ENCODE assay signal across 15 cellular contexts in the genomic region with DNA sequence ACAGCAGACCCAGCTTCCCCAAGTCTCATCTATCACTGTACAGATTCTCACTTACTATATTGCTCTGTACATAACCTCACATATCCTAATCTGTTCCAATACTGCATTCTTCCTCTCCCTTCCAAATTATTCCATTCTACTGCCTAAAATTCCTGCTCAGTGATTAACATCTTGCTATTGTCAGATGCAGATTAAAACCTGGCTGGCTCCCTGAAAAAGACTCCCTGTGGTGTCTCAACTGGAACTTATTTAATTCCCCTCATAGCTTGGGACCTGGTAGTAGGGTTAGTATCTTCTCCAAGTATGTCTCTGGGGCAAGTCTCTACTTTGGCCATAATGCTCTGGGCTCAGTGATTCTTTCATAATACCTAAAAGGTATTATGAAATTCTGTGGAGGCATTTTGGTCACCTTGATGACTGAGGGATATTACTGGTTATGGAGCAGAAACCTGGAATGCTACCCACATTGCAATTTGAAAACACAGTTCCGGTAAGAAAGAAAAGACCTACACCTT. TPM values are rescaled to one million over a fixed set of nuclear protein-coding genes. Genes with fewer than 3 reads are reported as not detected.
DNase-seq lines count a peak whose midpoint lies in the region; FAIRE-seq and TF ChIP-seq lines count a peak whose summit lies in the region.
"Had no signal": no experiment of that assay in that cellular context is flagged by ENCODE, and none has a peak within 500 bp of the region (broad histone marks: within the 10 kb centered on the region; RNA-seq: fewer than 3 reads in every experiment).

No MANE protein-coding gene starts in this region.

- H3K4me1 Mint-ChIP-seq in H9, result peaks cover 31 to 39% of the 10 kb centered on the region in 2 experiments
- peaks cover 16% of the 10 kb centered on the region for H3K4me1 Mint-ChIP-seq in astrocyte (ENCODE audit: low read depth, unreplicated experiment)
- H3K4me1 Mint-ChIP-seq in activated CD4-positive, alpha-beta T cell treated with anti-CD3 and anti-CD28 coated beads, Interleukin-2, amount 10 ng/mL, durations not matched to agents 24 days and 14 days, result no peaks in the 10 kb centered on the region
- no peaks in the 10 kb centered on the region for H3K4me1 Mint-ChIP-seq in activated CD4-positive, alpha-beta T cell treated with anti-CD3 and anti-CD28 coated beads, Interleukin-2, amount 10 ng/mL, durations not matched to agents 7 days and 5 days
- H3K4me1 Mint-ChIP-seq: activated naive CD8-positive, alpha-beta T cell treated with anti-CD3 and anti-CD28 coated beads, Interleukin-2, amount 50 U/mL, for 24 hours; CD4-positive, CD25-positive, alpha-beta regulatory T cell; nephron progenitor cell had no signal

- peak; percentile 41 for FAIRE-seq in astrocyte (lab: Jason Lieb, UNC)

- no peak overlapping the region for H3K4me2 ChIP-seq in H9 (ENCODE audit: insufficient read depth, insufficient read length, low read length)
- no peak overlapping the region for H3K4me2 ChIP-seq in astrocyte (ENCODE audit: low read length)
- H3K4me2 ChIP-seq: SK-N-SH had no signal

- H2BK5ac ChIP-seq in H9 (ENCODE audit: insufficient read length, low read length), result no peak overlapping the region

- H3K9me3 Mint-ChIP-seq in H9 (no peaks in the 10 kb centered on the region), astrocyte (ENCODE audit: unreplicated experiment) (no peaks in the 10 kb centered on the region)
- no peaks in the 10 kb centered on the region for H3K9me3 Mint-ChIP-seq in activated CD4-positive, alpha-beta T cell treated with anti-CD3 and anti-CD28 coated beads, Interleukin-2, amount 10 ng/mL, durations not matched to agents 24 days and 14 days
- H3K9me3 Mint-ChIP-seq in activated CD4-positive, alpha-beta T cell treated with anti-CD3 and anti-CD28 coated beads, Interleukin-2, amount 10 ng/mL, durations not matched to agents 7 days and 5 days, result no peaks in the 10 kb centered on the region
- H3K9me3 Mint-ChIP-seq: activated naive CD8-positive, alpha-beta T cell treated with anti-CD3 and anti-CD28 coated beads, Interleukin-2, amount 50 U/mL, for 24 hours; nephron progenitor cell had no signal

- H3K9ac ChIP-seq in H9 (ENCODE audit: extremely low read depth, insufficient read length, low read length), result no peak overlapping the region
- no peak overlapping the region for H3K9ac ChIP-seq in astrocyte (ENCODE audit: low read length)
- H3K9ac ChIP-seq: SK-N-SH had no signal

- H3K27ac ChIP-seq in H9 (ENCODE audit: insufficient read length, low read depth, low read length), result no peak overlapping the region
- H3K27ac ChIP-seq in astrocyte (ENCODE audit: low read depth, low read length), result peak overlapping the region; percentile 0

- H3K4me3 Mint-ChIP-seq in H9 (no peak overlapping the region), astrocyte (ENCODE audit: unreplicated experiment) (no peak overlapping the region)
- H3K4me3 Mint-ChIP-seq in activated CD4-positive, alpha-beta T cell treated with anti-CD3 and anti-CD28 coated beads, Interleukin-2, amount 10 ng/mL, durations not matched to agents 24 days and 14 days, result no peak overlapping the region
- H3K4me3 Mint-ChIP-seq in activated CD4-positive, alpha-beta T cell treated with anti-CD3 and anti-CD28 coated beads, Interleukin-2, amount 10 ng/mL, durations not matched to agents 7 days and 5 days, result no peak overlapping the region
- H3K4me3 Mint-ChIP-seq: activated naive CD8-positive, alpha-beta T cell treated with anti-CD3 and anti-CD28 coated beads, Interleukin-2, amount 50 U/mL, for 24 hours; CD4-positive, CD25-positive, alpha-beta regulatory T cell; nephron progenitor cell had no signal

- intact Hi-C loops in activated CD4-positive, alpha-beta T cell treated with anti-CD3 and anti-CD28 coated beads, Interleukin-2, amount 10 ng/mL, durations not matched to agents 24 days and 14 days (cut with micrococcal nuclease), result no loop called here

- peaks cover 6% of the 10 kb centered on the region for H3K79me1 ChIP-seq in H9 (ENCODE audit: insufficient read depth, low read depth, low read length, poor library complexity, severe bottlenecking)

- H2BK120ac ChIP-seq in H9 (ENCODE audit: low read depth, low read length, poor library complexity, severe bottlenecking), result no peak overlapping the region

- no peak overlapping the region for H3K18ac ChIP-seq in H9 (ENCODE audit: insufficient read length, low read depth, low read length)

- POLR2A ChIA-PET in activated CD4-positive, alpha-beta T cell treated with anti-CD3 and anti-CD28 coated beads, Interleukin-2, amount 10 ng/mL, durations not matched to agents 7 days and 5 days (lab: Charles Lee), result no interaction called here

- H4K91ac ChIP-seq in H9 (ENCODE audit: insufficient read length, low read depth, low read length), result no peak overlapping the region

- no CpG with 5 or more reads among the region's 1 CpG for WGBS in H9 (ENCODE audit: extremely low coverage, insufficient read length, low lambda C conversion rate)

- no peaks in the 10 kb centered on the region for H3K23me2 ChIP-seq in H9 (ENCODE audit: insufficient read length, low read depth, low read length, poor library complexity, severe bottlenecking)

- H3K9me3 ChIP-seq in H9 (ENCODE audit: control insufficient read depth, low read depth, low read length), result no peaks in the 10 kb centered on the region
- H3K9me3 ChIP-seq in astrocyte (ENCODE audit: insufficient read depth, low read depth, low read length), result no peaks in the 10 kb centered on the region
- H3K9me3 ChIP-seq: SK-N-SH had no signal

- no peak overlapping the region for H3K56ac ChIP-seq in H9 (ENCODE audit: insufficient read length, low read depth, low read length)

- no peak overlapping the region for H3T11ph ChIP-seq in H9 (ENCODE audit: low read length)

- H2AFZ ChIP-seq in H9 (ENCODE audit: low read length) (no peak overlapping the region), astrocyte (ENCODE audit: low read depth, low read length) (no peak overlapping the region)

- H3K27me3 ChIP-seq in H9 (ENCODE audit: insufficient read depth, low read length) (no peaks in the 10 kb centered on the region), astrocyte (ENCODE audit: insufficient read depth, low read length) (no peaks in the 10 kb centered on the region)

- H3K14ac ChIP-seq in H9 (ENCODE audit: insufficient read depth, low read length), result no peak overlapping the region

- H2BK12ac ChIP-seq in H9 (ENCODE audit: insufficient read length, low read depth, low read length), result no peak overlapping the region

- H4K20me1 ChIP-seq in H9 (ENCODE audit: control insufficient read depth, insufficient read depth, insufficient read length) (no peaks in the 10 kb centered on the region), astrocyte (ENCODE audit: insufficient read depth, low read length) (peaks cover 58% of the 10 kb centered on the region)

- H3K36me3 ChIP-seq in astrocyte (ENCODE audit: insufficient read depth, low read length), result no peaks in the 10 kb centered on the region

- H3K36me3 Mint-ChIP-seq in H9 (ENCODE audit: insufficient read depth in 1 of 3, low read depth in 3 of 3) (no peaks in the 10 kb centered on the region; a peak in 2 of 7 replicates), astrocyte (ENCODE audit: low read depth, unreplicated experiment) (peaks cover under 1% of the 10 kb centered on the region)
- no peaks in the 10 kb centered on the region for H3K36me3 Mint-ChIP-seq in activated CD4-positive, alpha-beta T cell treated with anti-CD3 and anti-CD28 coated beads, Interleukin-2, amount 10 ng/mL, durations not matched to agents 24 days and 14 days (ENCODE audit: low read depth)
- no peaks in the 10 kb centered on the region for H3K36me3 Mint-ChIP-seq in activated CD4-positive, alpha-beta T cell treated with anti-CD3 and anti-CD28 coated beads, Interleukin-2, amount 10 ng/mL, durations not matched to agents 7 days and 5 days (ENCODE audit: low read depth)
- H3K36me3 Mint-ChIP-seq: CD4-positive, CD25-positive, alpha-beta regulatory T cell had no signal

- H2BK20ac ChIP-seq in H9 (ENCODE audit: low read depth, low read length, poor library complexity, severe bottlenecking), result no peak overlapping the region

- H3K4ac ChIP-seq in H9 (ENCODE audit: low read depth, low read length), result no peak overlapping the region

- H2BK15ac ChIP-seq in H9 (ENCODE audit: low read depth, low read length), result no peak overlapping the region

- no peak overlapping the region for H4K5ac ChIP-seq in H9 (ENCODE audit: insufficient read length, low read depth, low read length)

- H2AK5ac ChIP-seq in H9 (ENCODE audit: insufficient read length, low read length), result no peak overlapping the region

- H3K4me3 ChIP-seq in astrocyte (ENCODE audit: insufficient read depth, low read depth, low read length) (no peak overlapping the region), fibroblast of villous mesenchyme (ENCODE audit: low read depth, low read length) (no peak overlapping the region)

- H3K27ac Mint-ChIP-seq in H9 (peak overlapping the region in 2 of 3 experiments; percentile 9 to 68; a peak in 4 of 7 replicates), astrocyte (ENCODE audit: unreplicated experiment) (no peak overlapping the region)
- H3K27ac Mint-ChIP-seq in activated CD4-positive, alpha-beta T cell treated with anti-CD3 and anti-CD28 coated beads, Interleukin-2, amount 10 ng/mL, durations not matched to agents 24 days and 14 days, result no peak overlapping the region
- no peak overlapping the region for H3K27ac Mint-ChIP-seq in activated CD4-positive, alpha-beta T cell treated with anti-CD3 and anti-CD28 coated beads, Interleukin-2, amount 10 ng/mL, durations not matched to agents 7 days and 5 days
- H3K27ac Mint-ChIP-seq: activated naive CD8-positive, alpha-beta T cell treated with anti-CD3 and anti-CD28 coated beads, Interleukin-2, amount 50 U/mL, for 24 hours; CD4-positive, CD25-positive, alpha-beta regulatory T cell; nephron progenitor cell had no signal

- no peaks in the 10 kb centered on the region; the same call in 1 of the 2 replicates for H3K27me3 Mint-ChIP-seq in H9 (ENCODE audit: low read depth)
- no peaks in the 10 kb centered on the region for H3K27me3 Mint-ChIP-seq in astrocyte (ENCODE audit: low read depth, unreplicated experiment)
- no peaks in the 10 kb centered on the region for H3K27me3 Mint-ChIP-seq in activated CD4-positive, alpha-beta T cell treated with anti-CD3 and anti-CD28 coated beads, Interleukin-2, amount 10 ng/mL, durations not matched to agents 24 days and 14 days
- H3K27me3 Mint-ChIP-seq in activated CD4-positive, alpha-beta T cell treated with anti-CD3 and anti-CD28 coated beads, Interleukin-2, amount 10 ng/mL, durations not matched to agents 7 days and 5 days, result no peaks in the 10 kb centered on the region
- H3K27me3 Mint-ChIP-seq: activated naive CD8-positive, alpha-beta T cell treated with anti-CD3 and anti-CD28 coated beads, Interleukin-2, amount 50 U/mL, for 24 hours; CD4-positive, CD25-positive, alpha-beta regulatory T cell had no signal

- H3K23ac ChIP-seq in H9 (ENCODE audit: insufficient read length, low read depth, low read length), result no peak overlapping the region

- DNase-seq in H9 (no peak), astrocyte (ENCODE audit: low read depth) (peak; percentile 79), fibroblast of villous mesenchyme (ENCODE audit: low read depth) (peak; percentile 23), renal cortical epithelial cell (ENCODE audit: low read depth) (peak; percentile 83), COLO668 (lab: John Stamatoyannopoulos, UW; ENCODE audit: unreplicated experiment) (no peak)
- DNase-seq in activated naive CD4-positive, alpha-beta T cell treated with anti-CD3 and anti-CD28 coated beads, Interleukin-2, amount 50 U/mL, for 16 hours, result no peak
- DNase-seq in activated CD4-positive, alpha-beta T cell treated with anti-CD3 and anti-CD28 coated beads, Interleukin-2, amount 10 ng/mL, durations not matched to agents 24 days and 14 days, result no peak
- DNase-seq in activated CD4-positive, alpha-beta T cell treated with anti-CD3 and anti-CD28 coated beads, Interleukin-2, amount 10 ng/mL, durations not matched to agents 7 days and 5 days, result no peak
- DNase-seq: activated naive CD8-positive, alpha-beta T cell treated with anti-CD3 and anti-CD28 coated beads, Interleukin-2, amount 50 U/mL, for 24 hours; CD4-positive, CD25-positive, alpha-beta regulatory T cell; dermis blood vessel endothelial cell; left colon; NCI-H1930; nephron progenitor cell; SK-N-SH had no signal

- TF ChIP-seq CTCF in H9 (conservative IDR thresholded peaks at IDR 0.05) (no peak), astrocyte (IDR thresholded peaks at IDR 0.05; ENCODE audit: insufficient read depth, low read depth, low read length) (no peak), fibroblast of villous mesenchyme (IDR thresholded peaks at IDR 0.05; ENCODE audit: insufficient read depth, low read depth, low read length) (no peak)

- H4K8ac ChIP-seq in H9 (replicated peaks; ENCODE audit: insufficient read length, low read depth, low read length), result no peak overlapping the region

- CTCF ChIA-PET in activated CD4-positive, alpha-beta T cell treated with anti-CD3 and anti-CD28 coated beads, Interleukin-2, amount 10 ng/mL, durations not matched to agents 7 days and 5 days (lab: Charles Lee), result no interaction called here

- peaks cover 29% of the 10 kb centered on the region; the same call in 1 of the 2 replicates for H3K79me2 ChIP-seq in H9 (ENCODE audit: insufficient read depth, low read length)
- H3K79me2 ChIP-seq in astrocyte (ENCODE audit: insufficient read depth, low read length), result peaks cover 95% of the 10 kb centered on the region

- 0 out of 2 replicates have a peak, but pooled peaks cover 1% of the 10 kb centered on the region for H3K4me1 ChIP-seq in H9 (ENCODE audit: insufficient read depth, low read length)
- H3K4me1 ChIP-seq in astrocyte (ENCODE audit: insufficient read depth, low read length), result peaks cover 10% of the 10 kb centered on the region

RNA-seq across cellular contexts. Expression of gene PAWR, which starts 55.8 kb away (rescaled TPM):
- total RNA-seq in H9 (2021) (176 and 190 TPM in 2 replicates), astrocyte (189 and 204 TPM in 2 replicates), fibroblast of villous mesenchyme (48.0 and 64.3 TPM in 2 replicates), renal cortical epithelial cell (68.9 and 122 TPM in 2 replicates)
- total RNA-seq in activated CD4-positive, alpha-beta T cell treated with anti-CD3 and anti-CD28 coated beads, Interleukin-2, amount 10 ng/mL, durations not matched to agents 24 days and 14 days, result 7.1 and 7.5 TPM in 2 replicates
- total RNA-seq in activated CD4-positive, alpha-beta T cell treated with anti-CD3 and anti-CD28 coated beads, Interleukin-2, amount 10 ng/mL, durations not matched to agents 7 days and 5 days, result 1 to 10 TPM; 7.6 to 8.0 TPM

Comparison
In these comparisons a context has a peak if more than half of its experiments do, and no peak if none do; other contexts are left out.
1. DNase-seq: peak in astrocyte (single experiment), fibroblast of villous mesenchyme (single experiment) and renal cortical epithelial cell (single experiment); none in H9 (single experiment), activated naive CD4-positive, alpha-beta T cell treated with anti-CD3 and anti-CD28 coated beads, Interleukin-2, amount 50 U/mL, for 16 hours (single experiment), COLO668 (single experiment), activated CD4-positive, alpha-beta T cell treated with anti-CD3 and anti-CD28 coated beads, Interleukin-2, amount 10 ng/mL, durations not matched to agents 24 days and 14 days (single experiment) and activated CD4-positive, alpha-beta T cell treated with anti-CD3 and anti-CD28 coated beads, Interleukin-2, amount 10 ng/mL, durations not matched to agents 7 days and 5 days (single experiment).
2. H3K27ac Mint-ChIP-seq: peak in H9 (2 of 3); none in astrocyte (single experiment), activated CD4-positive, alpha-beta T cell treated with anti-CD3 and anti-CD28 coated beads, Interleukin-2, amount 10 ng/mL, durations not matched to agents 24 days and 14 days (single experiment) and activated CD4-positive, alpha-beta T cell treated with anti-CD3 and anti-CD28 coated beads, Interleukin-2, amount 10 ng/mL, durations not matched to agents 7 days and 5 days (single experiment).